In the genomic region with DNA sequence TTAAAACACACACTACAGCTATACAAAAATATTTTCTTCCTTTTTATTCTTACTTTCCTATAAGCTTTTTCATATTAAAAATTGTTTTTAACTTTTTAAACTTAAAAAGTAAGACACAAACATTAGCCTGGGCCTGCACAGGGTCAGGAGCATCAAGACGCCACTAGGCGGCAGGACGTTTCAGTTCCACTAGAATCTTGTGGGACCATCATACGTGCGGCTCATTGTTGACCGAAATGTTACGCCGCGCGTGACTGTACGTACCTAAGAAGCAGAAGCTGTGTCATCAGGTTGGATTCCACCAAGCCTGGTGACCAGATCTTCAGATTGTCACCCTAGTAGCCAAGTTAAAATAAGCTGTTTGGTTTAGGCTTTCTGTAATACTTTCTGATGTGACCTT, we compare ENCODE assay signal across 15 cellular contexts. TPM values are rescaled to one million over a fixed set of nuclear protein-coding genes. Genes with fewer than 3 reads are reported as not detected.
DNase-seq lines count a peak whose midpoint lies in the region; ATAC-seq and TF ChIP-seq lines count a peak whose summit lies in the region.
"Had no signal": no experiment of that assay in that cellular context is flagged by ENCODE, and none has a peak within 500 bp of the region (broad histone marks: within the 10 kb centered on the region; RNA-seq: fewer than 3 reads in every experiment).

No MANE protein-coding gene starts in this region.

- POLR2A ChIA-PET in activated CD4-positive, alpha-beta memory T cell treated with anti-CD3 and anti-CD28 coated beads, Interleukin-2, amount 10 ng/mL, durations not matched to agents 7 days and 5 days (lab: Charles Lee) = no interaction called here

- TF ChIP-seq POLR2A in esophagus muscularis mucosa (IDR thresholded peaks at IDR 0.05; ENCODE audit: low read depth) = no peak

- WGBS in esophagus muscularis mucosa = 94% methylated on average over 11 of the region's 11 CpGs

- DNase-seq in SIG-M5 treated with dmso at 0.1 percent for 504 hours (lab: John Stamatoyannopoulos, UW; ENCODE audit: unreplicated experiment) (peak; percentile 20), SIG-M5 (lab: John Stamatoyannopoulos, UW) (no peak), OCI-M1 (lab: John Stamatoyannopoulos, UW) (peak; percentile 7), esophagus muscularis mucosa (ENCODE audit: extremely low spot score) (no peak), thoracic aorta (ENCODE audit: low spot score) (no peak), posterior cingulate gyrus (no peak)
- DNase-seq in activated CD4-positive, alpha-beta memory T cell treated with anti-CD3 and anti-CD28 coated beads, Interleukin-2, amount 10 ng/mL, durations not matched to agents 7 days and 5 days = no peak
- DNase-seq: ACHN; activated T-cell treated with anti-CD3 and anti-CD28 coated beads, Interleukin-2, amount 50 U/mL, for 4 hours; islet precursor cell; stimulated activated CD4-positive, alpha-beta T cell treated with anti-CD3 and anti-CD28 coated beads, Interleukin-1b, Interleukin-23, amount 100 ng/mL, for 48 hours; stimulated activated naive CD4-positive, alpha-beta T cell treated with Interleukin-2 at 50 U/mL for 16 hours had no signal

- no peaks in the 10 kb centered on the region for H3K9me3 Mint-ChIP-seq in activated CD4-positive, alpha-beta memory T cell treated with anti-CD3 and anti-CD28 coated beads, Interleukin-2, amount 10 ng/mL, durations not matched to agents 7 days and 5 days
- H3K9me3 Mint-ChIP-seq: activated T-cell treated with anti-CD3 and anti-CD28 coated beads, Interleukin-2, amount 50 U/mL, for 4 hours; brain had no signal

- peaks cover 13 to 52% (median 44%) of the 10 kb centered on the region in 4 donors for H3K4me1 ChIP-seq in esophagus muscularis mucosa
- H3K4me1 ChIP-seq in thoracic aorta (ENCODE audit: control insufficient read depth in 1 of 2, low read depth in 2 of 2) = peaks cover 0 to under 1% of the 10 kb centered on the region in 2 donors

- intact Hi-C loops in esophagus muscularis mucosa (cut with DNase I) = no loop called here
- intact Hi-C loops in posterior cingulate gyrus (cut with DNase I) = no loop called here

- H3K27ac ChIP-seq in esophagus muscularis mucosa (replicated peaks in 1 of 4) (peak overlapping the region in 2 of 4 donors; percentile 28 to 33), thoracic aorta (no peak overlapping the region)

- CTCF ChIA-PET in activated CD4-positive, alpha-beta memory T cell treated with anti-CD3 and anti-CD28 coated beads, Interleukin-2, amount 10 ng/mL, durations not matched to agents 7 days and 5 days (lab: Charles Lee) = interaction anchor here (0.6 to 15.8 kb wide), 15 partner anchors 9 to 263 kb away, joined by 3 to 259 read pairs (median 3); no protein-coding TSS in a partner anchor

- TF ChIP-seq EP300 in esophagus muscularis mucosa (IDR thresholded peaks at IDR 0.05) = no peak

- no peaks in the 10 kb centered on the region for H3K27me3 Mint-ChIP-seq in activated CD4-positive, alpha-beta memory T cell treated with anti-CD3 and anti-CD28 coated beads, Interleukin-2, amount 10 ng/mL, durations not matched to agents 7 days and 5 days
- H3K27me3 Mint-ChIP-seq: brain had no signal

- peak in 2 of 3 experiments; percentile 21 for TF ChIP-seq CTCF in esophagus muscularis mucosa (IDR thresholded peaks at IDR 0.05)
- TF ChIP-seq CTCF in thoracic aorta (IDR thresholded peaks at IDR 0.05) = peak; percentile 7

- H3K27me3 ChIP-seq in esophagus muscularis mucosa = no peaks in the 10 kb centered on the region
- no peaks in the 10 kb centered on the region for H3K27me3 ChIP-seq in thoracic aorta (replicated peaks; ENCODE audit: insufficient read depth)

- peaks cover 38% of the 10 kb centered on the region for H3K36me3 Mint-ChIP-seq in activated CD4-positive, alpha-beta memory T cell treated with anti-CD3 and anti-CD28 coated beads, Interleukin-2, amount 10 ng/mL, durations not matched to agents 7 days and 5 days (ENCODE audit: low read depth)

- ATAC-seq in thoracic aorta (ENCODE audit: insufficient number of reproducible peaks, low FRiP score, low read depth) = no peak
- ATAC-seq in GM18867 (IDR thresholded peaks at IDR 0.05; ENCODE audit: unreplicated experiment) = no peak
- ATAC-seq: activated T-cell treated with anti-CD3 and anti-CD28 coated beads, Interleukin-2, amount 50 U/mL, for 4 hours had no signal

- H3K9me3 ChIP-seq in esophagus muscularis mucosa = no peaks in the 10 kb centered on the region
- no peaks in the 10 kb centered on the region for H3K9me3 ChIP-seq in thoracic aorta
- H3K9me3 ChIP-seq: HAP-1 had no signal

- no peak overlapping the region for H3K27ac Mint-ChIP-seq in activated CD4-positive, alpha-beta memory T cell treated with anti-CD3 and anti-CD28 coated beads, Interleukin-2, amount 10 ng/mL, durations not matched to agents 7 days and 5 days
- H3K27ac Mint-ChIP-seq: brain had no signal

- H3K4me1 Mint-ChIP-seq in activated CD4-positive, alpha-beta memory T cell treated with anti-CD3 and anti-CD28 coated beads, Interleukin-2, amount 10 ng/mL, durations not matched to agents 7 days and 5 days = peaks cover 29% of the 10 kb centered on the region

- no peak overlapping the region for H3K4me3 Mint-ChIP-seq in activated CD4-positive, alpha-beta memory T cell treated with anti-CD3 and anti-CD28 coated beads, Interleukin-2, amount 10 ng/mL, durations not matched to agents 7 days and 5 days
- H3K4me3 Mint-ChIP-seq: activated T-cell treated with anti-CD3 and anti-CD28 coated beads, Interleukin-2, amount 50 U/mL, for 4 hours; brain had no signal

- H3K36me3 ChIP-seq in esophagus muscularis mucosa (peaks cover 0 to 22% (median 15%) of the 10 kb centered on the region in 4 donors), thoracic aorta (no peaks in the 10 kb centered on the region)

- no peak overlapping the region for H3K4me3 ChIP-seq in esophagus muscularis mucosa
- H3K4me3 ChIP-seq in thoracic aorta = no peak overlapping the region
- H3K4me3 ChIP-seq: HAP-1 had no signal

RNA-seq across cellular contexts. Expression of a gene that starts 47.1 kb away (rescaled TPM):
- 10 to 100 TPM; 45.3 to 71.2 (median 59.3) TPM for total RNA-seq in esophagus muscularis mucosa
- total RNA-seq in thoracic aorta = 10 to 100 TPM; 36.7 to 85.2 TPM
- total RNA-seq in activated CD4-positive, alpha-beta memory T cell treated with anti-CD3 and anti-CD28 coated beads, Interleukin-2, amount 10 ng/mL, durations not matched to agents 7 days and 5 days = 10 to 100 TPM; 92.2 to 94.4 TPM

Comparison
In these comparisons a context has a peak if more than half of its experiments do, and no peak if none do; other contexts are left out.
1. DNase-seq: peak in SIG-M5 treated with dmso at 0.1 percent for 504 hours (single experiment) and OCI-M1 (single experiment); none in SIG-M5 (single experiment), esophagus muscularis mucosa (single experiment), thoracic aorta (single experiment), posterior cingulate gyrus (0 of 10) and activated CD4-positive, alpha-beta memory T cell treated with anti-CD3 and anti-CD28 coated beads, Interleukin-2, amount 10 ng/mL, durations not matched to agents 7 days and 5 days (single experiment).